Comparison of ENCODE assay signal across 8 cellular contexts in genomic region chr4:1579834-1580686, GRCh38.
DNase-seq lines count a peak whose midpoint lies in the region; ATAC-seq and TF ChIP-seq lines count a peak whose summit lies in the region.

No MANE protein-coding gene starts in this region.

- H3K4me3 Mint-ChIP-seq in WTC11 = peak overlapping the region; percentile 64

- H3K4me3 ChIP-seq in AG10803 (ENCODE audit: low read length) = peak overlapping the region; percentile 68

- CTCF ChIA-PET in WTC11 (lab: Charles Lee) = interaction anchor here (0.6 to 1.2 kb wide), 12 partner anchors 10 to 224 kb away, joined by 3 to 15 read pairs (median 4); no protein-coding TSS in a partner anchor

- TF ChIP-seq CTCF in AG10803 (conservative IDR thresholded peaks at IDR 0.05; ENCODE audit: low read length) = no peak
- TF ChIP-seq CTCF in WTC11 (IDR thresholded peaks at IDR 0.05) = no peak

- DNase-seq in AG10803 (ENCODE audit: low read depth) = no peak
- DNase-seq in LoVo (ENCODE audit: low spot score) = peak; percentile 83
- peak; percentile 99 for DNase-seq in WTC11 (ENCODE audit: low spot score)
- peak; percentile 92 for DNase-seq in central memory CD4-positive, alpha-beta T cell
- DNase-seq in kidney tubule cell (ENCODE audit: low spot score) = peak; percentile 80
- DNase-seq in stimulated activated CD4-positive, alpha-beta T cell treated with anti-CD3 and anti-CD28 coated beads, Interleukin-2, amount 100 ng/mL, for 24 hours = peak; percentile 86 to 88

- H3K4me1 Mint-ChIP-seq in WTC11 = peaks cover 22% of the 10 kb centered on the region

- H3K36me3 Mint-ChIP-seq in WTC11 = no peaks in the 10 kb centered on the region

- peak; percentile 34 for ATAC-seq in GM19463 (IDR thresholded peaks at IDR 0.05; ENCODE audit: unreplicated experiment)
- ATAC-seq in WTC11 = peak; percentile 88
- ATAC-seq in GM21717 (IDR thresholded peaks at IDR 0.05; ENCODE audit: unreplicated experiment) = no peak

- H3K27me3 Mint-ChIP-seq in WTC11 (ENCODE audit: low read depth) = peaks cover 4% of the 10 kb centered on the region; the same call in 1 of the 2 replicates

- H3K27ac Mint-ChIP-seq in WTC11 = no peak overlapping the region

- POLR2A ChIA-PET in WTC11 (lab: Charles Lee) = interaction anchor here (0.9 kb wide), 1 partner anchor 9 kb away, joined by 3 read pairs; no protein-coding TSS in a partner anchor

- H3K9me3 Mint-ChIP-seq in WTC11 = peaks cover 10% of the 10 kb centered on the region

TF ChIP-seq in WTC11, 78 proteins besides CTCF, POLR2A, EP300 and RAD21:
- no peak for TF ChIP-seq TCF7 (CRISPR knock-in tag; IDR thresholded peaks at IDR 0.05; ENCODE audit: low read depth)
- TF ChIP-seq ETV6 (CRISPR knock-in tag; IDR thresholded peaks at IDR 0.05) = 0 out of 2 replicates have a peak, but pooled peaks have one; percentile 72
- 0 out of 2 replicates have a peak, but pooled peaks have one; percentile 28 for TF ChIP-seq FOXP4 (CRISPR knock-in tag; IDR thresholded peaks at IDR 0.05)
- TF ChIP-seq SP1 (CRISPR knock-in tag; conservative IDR thresholded peaks at IDR 0.05) = peak; percentile 68
